ENCODE assay signal across 8 cellular contexts in genomic region chr15:82985688-82986441, GRCh38. TPM values are rescaled to one million over a fixed set of nuclear protein-coding genes. Genes with fewer than 3 reads are reported as not detected.
A peak's percentile ranks its signal among the peaks of the same experiment; 100 is the strongest.
DNase-seq lines count a peak whose midpoint lies in the region; ATAC-seq and TF ChIP-seq lines count a peak whose summit lies in the region.

Gene RAMAC (plus strand): TSS chr15:82986210. CDS start chr15:82989019, 2,809 bp downstream.

- no peaks in the 10 kb centered on the region for H3K27me3 ChIP-seq in Panc1 (ENCODE audit: control insufficient read depth, insufficient read depth, low read length)
- H3K27me3 ChIP-seq in esophagus squamous epithelium, result no peaks in the 10 kb centered on the region

- peaks cover 5% of the 10 kb centered on the region for H3K4me1 ChIP-seq in Panc1 (ENCODE audit: control insufficient read depth, insufficient read depth, low read length)
- H3K4me1 ChIP-seq in esophagus squamous epithelium, result peaks cover 0 to 22% (median 14%) of the 10 kb centered on the region in 3 donors

- H3K4me3 ChIP-seq in Panc1 (ENCODE audit: low read depth in 2 of 2, low read length in 2 of 2) (peak within 1 kb of the TSS; percentile 98 to 100), esophagus squamous epithelium (peak within 1 kb of the TSS; percentile 76 to 92 (median 82))

- no peaks in the 10 kb centered on the region for H3K9me3 ChIP-seq in Panc1 (ENCODE audit: control insufficient read depth, insufficient read depth, low read depth, low read length)
- no peaks in the 10 kb centered on the region for H3K9me3 ChIP-seq in esophagus squamous epithelium

- POLR2A ChIA-PET in Panc1 (lab: Charles Lee), result interaction anchor here (0.7 kb wide), 1 partner anchor 176 kb away, joined by 3 read pairs; the partner anchor contains the start of gene WHAMM

- CTCF ChIA-PET in Panc1 (lab: Charles Lee), result no interaction called here

- peak; percentile 87 for DNase-seq in DMS53 treated with DMSO at 0.1 percent for 48 hours (lab: John Stamatoyannopoulos, UW; ENCODE audit: unreplicated experiment)
- DNase-seq in KG1 (lab: John Stamatoyannopoulos, UW), result peak; percentile 74
- DNase-seq in Panc1 (ENCODE audit: low read depth, low spot score), result peak; percentile 91
- peak; percentile 91 for DNase-seq in activated T-cell treated with anti-CD3 and anti-CD28 coated beads, Interleukin-2, amount 50 U/mL, for 48 hours
- peak; percentile 66 for DNase-seq in esophagus squamous epithelium (lab: John Stamatoyannopoulos, UW)
- peak; percentile 98 for DNase-seq in myocyte (ENCODE audit: low read depth)
- peak; percentile 61 to 88 for DNase-seq in stimulated activated CD8-positive, alpha-beta memory T cell treated with anti-CD3 and anti-CD28 coated beads, Interleukin-7, amount 100 ng/mL, for 48 hours (ENCODE audit: extremely low read depth in 1 of 2, low read depth in 1 of 2)

- ATAC-seq in GM21723 (IDR thresholded peaks at IDR 0.05; ENCODE audit: unreplicated experiment) (peak; percentile 93), Panc1 (peak; percentile 99)

- H3K27ac ChIP-seq in Panc1 (ENCODE audit: low read length) (peak within 1 kb of the TSS; percentile 99), esophagus squamous epithelium (peak within 1 kb of the TSS; percentile 82 to 85 (median 83))

- TSS peak; percentile 55 for BruUV-seq in Panc1 (replicated peaks; lab: Mats Ljungman, UMichigan)

- in situ Hi-C loops in Panc1 (cut with HindIII; ENCODE audit: low pct_unique_long_range_greater_than_20kb, low sequenced_read_pairs), result no loop called here

- TF ChIP-seq POLR2A in esophagus squamous epithelium (IDR thresholded peaks at IDR 0.05), result peak in 2 of 4 donors; percentile 21 to 53

- intact Hi-C loops in Panc1 (cut with micrococcal nuclease; ENCODE audit: unreplicated experiment), result no loop called here
- intact Hi-C loops in esophagus squamous epithelium (cut with DNase I), result no loop called here

- 1 to 2% methylated on average over 27 to 29 of the region's 45 CpGs for WGBS in esophagus squamous epithelium, 2 donors

- TF ChIP-seq CTCF in Panc1 (IDR thresholded peaks at IDR 0.05), result no peak
- peak in 1 of 6 experiments; percentile 5 for TF ChIP-seq CTCF in esophagus squamous epithelium (IDR thresholded peaks at IDR 0.05)

- H3K36me3 ChIP-seq in Panc1 (ENCODE audit: control insufficient read depth, insufficient read depth, low read length) (peaks cover 13% of the 10 kb centered on the region), esophagus squamous epithelium (peaks cover 0 to 29% (median 0%) of the 10 kb centered on the region in 3 donors)

RNA-seq across cellular contexts. Expression of gene RAMAC, which starts in this region (rescaled TPM):
- total RNA-seq in Panc1 (2021; ENCODE audit: unreplicated experiment), result 32.0 TPM
- 24.0 TPM for polyA plus RNA-seq in Panc1 (2012; ENCODE audit: insufficient read length)
- total RNA-seq in esophagus squamous epithelium, result 10 to 100 TPM; 29.1 to 31.5 (median 31.1) TPM
- total RNA-seq in myocyte, result 17.1 and 24.8 TPM in 2 replicates
- 24.4 TPM for polyA plus RNA-seq in myocyte (2012)

Comparison
In these comparisons a context has a peak if more than half of its experiments do, and no peak if none do; other contexts are left out.
1. Peak in every context shown above with its lines: DNase-seq, ATAC-seq, H3K4me3 ChIP-seq and H3K27ac ChIP-seq.